8 cellular contexts compared by ENCODE assay signal in the genomic region with DNA sequence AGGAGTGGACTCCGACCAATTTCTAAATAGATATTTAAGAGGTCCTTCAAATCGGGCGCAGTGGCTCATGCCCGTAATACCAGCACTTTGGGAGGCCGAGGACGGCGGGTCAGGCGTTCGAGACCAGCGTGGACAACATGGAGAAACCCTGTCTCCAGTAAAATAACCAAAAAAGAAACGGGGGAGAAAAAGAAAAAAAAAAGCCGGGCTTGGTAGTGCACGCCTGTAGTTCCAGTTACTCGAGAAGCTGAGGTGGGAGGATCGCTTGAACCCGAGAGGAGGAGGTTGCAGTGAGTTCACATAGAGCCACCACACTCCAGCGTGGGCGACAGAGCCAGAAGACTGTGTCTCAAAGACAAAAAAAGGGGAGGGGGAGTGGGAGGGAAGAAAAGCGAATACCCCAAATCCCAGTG. TPM values are rescaled to one million over a fixed set of nuclear protein-coding genes. Genes with fewer than 3 reads are reported as not detected.
DNase-seq lines count a peak whose midpoint lies in the region; ATAC-seq and TF ChIP-seq lines count a peak whose summit lies in the region.

No MANE protein-coding gene starts in this region.

- H3K36me3 ChIP-seq in WERI-Rb-1, result no peaks in the 10 kb centered on the region
- H3K36me3 ChIP-seq in esophagus (ENCODE audit: control insufficient read depth in 2 of 2, insufficient read depth in 2 of 2, low read length in 1 of 2), result no peaks in the 10 kb centered on the region
- no peaks in the 10 kb centered on the region for H3K36me3 ChIP-seq in neuronal stem cell (replicated peaks in 1 of 2; ENCODE audit: control insufficient read depth in 2 of 2, insufficient read depth in 2 of 2, low read length in 2 of 2)

- H3K27ac ChIP-seq in WERI-Rb-1, result peak overlapping the region; percentile 78
- peak overlapping the region; percentile 92 to 99 for H3K27ac ChIP-seq in esophagus (ENCODE audit: low read depth in 2 of 2, low read length in 1 of 2)
- H3K27ac ChIP-seq in neuronal stem cell (replicated peaks; ENCODE audit: low read length), result peak overlapping the region; percentile 93

- H3K4ac ChIP-seq in neuronal stem cell (ENCODE audit: low read length), result no peak overlapping the region

- H3K79me1 ChIP-seq in neuronal stem cell (ENCODE audit: low read depth, low read length), result no peaks in the 10 kb centered on the region

- H3K18ac ChIP-seq in neuronal stem cell (ENCODE audit: low read length), result peak overlapping the region; percentile 89

- no peaks in the 10 kb centered on the region for H3K4me1 ChIP-seq in esophagus (ENCODE audit: control insufficient read depth in 2 of 2, insufficient read depth in 2 of 2, low read length in 1 of 2)
- peaks cover 2 to 17% of the 10 kb centered on the region in 2 donors for H3K4me1 ChIP-seq in neuronal stem cell (ENCODE audit: control insufficient read depth in 2 of 2, insufficient read depth in 1 of 2, low read depth in 1 of 2, low read length in 2 of 2)

- ATAC-seq in HG03439 (IDR thresholded peaks at IDR 0.05; ENCODE audit: unreplicated experiment) (no peak), GM21381 (IDR thresholded peaks at IDR 0.05; ENCODE audit: unreplicated experiment) (no peak), HG03469 (IDR thresholded peaks at IDR 0.05; ENCODE audit: unreplicated experiment) (no peak)

- H3K9ac ChIP-seq in neuronal stem cell (ENCODE audit: low read depth, low read length, poor library complexity), result no peak overlapping the region

- H3K4me3 ChIP-seq in WERI-Rb-1 (ENCODE audit: low read depth, low read length), result no peak overlapping the region; the same call in 1 of the 2 replicates
- peak overlapping the region; percentile 4 to 71 for H3K4me3 ChIP-seq in esophagus (ENCODE audit: low read depth in 1 of 2, low read length in 2 of 2)
- H3K4me3 ChIP-seq in neuronal stem cell (ENCODE audit: low read length in 2 of 2), result peak overlapping the region; percentile 61 to 74

- DNase-seq in GOT3 (lab: John Stamatoyannopoulos, UW), result peak; percentile 30
- no peak for DNase-seq in WERI-Rb-1
- no peak for DNase-seq in neuronal stem cell (ENCODE audit: low spot score)
- no peak for DNase-seq in AG20443 (ENCODE audit: low spot score)

- no peak overlapping the region for H3K14ac ChIP-seq in neuronal stem cell (ENCODE audit: low read length)

- H3K27me3 ChIP-seq in WERI-Rb-1 (ENCODE audit: insufficient read depth, low read depth, severe bottlenecking) (no peaks in the 10 kb centered on the region), esophagus (ENCODE audit: control insufficient read depth in 1 of 2, insufficient read depth in 2 of 2, low read length in 2 of 2) (no peaks in the 10 kb centered on the region), neuronal stem cell (ENCODE audit: control insufficient read depth in 3 of 3, insufficient read depth in 3 of 3, low read depth in 1 of 3, low read length in 3 of 3) (no peaks in the 10 kb centered on the region)

- peak overlapping the region; percentile 69 for H2AFZ ChIP-seq in neuronal stem cell (ENCODE audit: low read length)

- no peak overlapping the region for H2BK120ac ChIP-seq in neuronal stem cell (ENCODE audit: low read depth, low read length)

- peaks cover 4% of the 10 kb centered on the region for H3K9me3 ChIP-seq in WERI-Rb-1 (ENCODE audit: severe bottlenecking)
- H3K9me3 ChIP-seq in esophagus (ENCODE audit: control insufficient read depth in 2 of 2, insufficient read depth in 1 of 2, low read depth in 1 of 2, low read length in 1 of 2), result no peaks in the 10 kb centered on the region
- H3K9me3 ChIP-seq in neuronal stem cell (replicated peaks in 1 of 2; ENCODE audit: control insufficient read depth in 2 of 2, insufficient read depth in 1 of 2, low read depth in 1 of 2, low read length in 2 of 2), result no peaks in the 10 kb centered on the region

- no peak overlapping the region for H2BK5ac ChIP-seq in neuronal stem cell (ENCODE audit: low read length)

- H4K91ac ChIP-seq in neuronal stem cell (ENCODE audit: low read depth, low read length, poor library complexity), result no peak overlapping the region

- H2BK15ac ChIP-seq in neuronal stem cell (ENCODE audit: low read length), result no peak overlapping the region

- H3K4me2 ChIP-seq in neuronal stem cell (ENCODE audit: insufficient read depth, low read length, poor library complexity, severe bottlenecking), result peak overlapping the region; percentile 54

- no peak for TF ChIP-seq CTCF in WERI-Rb-1 (IDR thresholded peaks at IDR 0.05; ENCODE audit: low read depth, low read length)

- H2BK12ac ChIP-seq in neuronal stem cell (ENCODE audit: low read length), result no peak overlapping the region

- no peak overlapping the region for H2AK5ac ChIP-seq in neuronal stem cell (ENCODE audit: low read depth, low read length)

- no peak overlapping the region for H4K8ac ChIP-seq in neuronal stem cell (ENCODE audit: low read depth, low read length)

- no peak overlapping the region for H3K23ac ChIP-seq in neuronal stem cell (ENCODE audit: low read depth, low read length, poor library complexity)

- 5 to 6% methylated on average over 19 of the region's 19 CpGs for WGBS in esophagus, 2 donors
- no CpG with 5 or more reads among the region's 19 CpGs for WGBS in neuronal stem cell (ENCODE audit: extremely low coverage in 2 of 2, insufficient read length in 2 of 2, insufficient replicate concordance in 1 of 2), 2 donors

RNA-seq across cellular contexts. Expression of gene HFE, which starts 53.3 kb away (rescaled TPM):
- 1 to 10 TPM; 2.2 to 2.6 TPM for polyA plus RNA-seq in esophagus
- polyA plus RNA-seq in neuronal stem cell (2013, experiment 1 of 2), result 0.54 TPM
- 0.35 TPM for polyA plus RNA-seq in neuronal stem cell (2013, experiment 2 of 2)
